Comparison of ENCODE assay signal across 8 cellular contexts in the genomic region with DNA sequence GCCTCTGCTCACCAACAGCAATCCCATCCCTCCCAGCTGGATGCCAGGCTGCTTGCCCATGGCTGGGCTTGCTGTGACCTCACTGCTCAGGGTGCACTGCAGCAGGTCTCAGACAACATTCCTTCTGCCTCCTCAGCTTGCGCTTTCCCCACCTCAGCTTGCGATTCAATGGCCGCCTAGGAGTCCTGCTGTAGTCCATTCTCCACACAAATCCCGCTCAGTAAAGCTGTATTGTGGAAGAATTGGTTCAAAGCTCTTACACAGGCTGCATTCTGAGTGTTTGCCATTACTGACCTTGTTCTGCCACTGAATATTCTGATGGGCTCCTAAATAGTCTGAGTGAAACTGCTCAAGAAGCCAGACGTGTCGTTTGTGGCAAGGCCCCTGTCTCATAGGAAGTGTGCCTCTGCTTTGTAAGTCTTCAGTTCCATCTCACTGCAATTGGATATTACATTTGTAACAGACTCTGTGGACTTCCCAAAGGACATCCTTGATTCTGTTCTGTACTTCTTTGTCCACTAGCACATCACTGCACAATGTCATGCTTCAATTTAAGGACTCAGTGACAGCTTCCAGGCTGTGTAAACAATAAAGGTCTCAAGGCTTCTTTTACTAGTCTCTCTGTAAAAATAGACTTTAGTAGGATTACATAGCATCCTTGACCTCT. TPM values are rescaled to one million over a fixed set of nuclear protein-coding genes. Genes with fewer than 3 reads are reported as not detected.
DNase-seq lines count a peak whose midpoint lies in the region; ATAC-seq and TF ChIP-seq lines count a peak whose summit lies in the region.

No MANE protein-coding gene starts in this region.

- WGBS in smooth muscle cell (ENCODE audit: low lambda C conversion rate): 40% methylated on average over 6 of the region's 6 CpGs

- DNase-seq in Panc1 (ENCODE audit: low read depth, low spot score): no peak
- DNase-seq in left ventricle myocardium inferior: no peak
- no peak for DNase-seq in smooth muscle cell (lab: John Stamatoyannopoulos, UW; ENCODE audit: unreplicated experiment)
- no peak for DNase-seq in DMS153 (lab: John Stamatoyannopoulos, UW)
- DNase-seq in SKM-1 treated with dmso at 0.1 percent for 144 hours (lab: John Stamatoyannopoulos, UW; ENCODE audit: unreplicated experiment): no peak
- DNase-seq in ACHN: no peak

- H3K27ac ChIP-seq in Panc1 (ENCODE audit: low read length) (no peak overlapping the region), left ventricle myocardium inferior (replicated peaks) (peak overlapping the region; percentile 62), smooth muscle cell (ENCODE audit: low read depth) (peak overlapping the region; percentile 65)

- no peaks in the 10 kb centered on the region for H3K27me3 ChIP-seq in Panc1 (ENCODE audit: control insufficient read depth, insufficient read depth, low read length)
- H3K27me3 ChIP-seq in left ventricle myocardium inferior (ENCODE audit: low read depth): no peaks in the 10 kb centered on the region
- H3K27me3 ChIP-seq in smooth muscle cell (ENCODE audit: low read depth): no peaks in the 10 kb centered on the region

- peak overlapping the region; percentile 57 for H3K4me2 ChIP-seq in smooth muscle cell

- no peak overlapping the region for H3K9ac ChIP-seq in smooth muscle cell (ENCODE audit: low read depth)

- H3K36me3 ChIP-seq in Panc1 (ENCODE audit: control insufficient read depth, insufficient read depth, low read length): no peaks in the 10 kb centered on the region
- H3K36me3 ChIP-seq in left ventricle myocardium inferior: peaks cover 15% of the 10 kb centered on the region
- peaks cover 7% of the 10 kb centered on the region for H3K36me3 ChIP-seq in smooth muscle cell (ENCODE audit: low read depth)

- intact Hi-C loops in Panc1 (cut with micrococcal nuclease; ENCODE audit: unreplicated experiment): no loop called here
- intact Hi-C loops in left ventricle myocardium inferior (cut with micrococcal nuclease): no loop called here

- TF ChIP-seq CTCF in Panc1 (IDR thresholded peaks at IDR 0.05): no peak
- TF ChIP-seq CTCF in left ventricle myocardium inferior (IDR thresholded peaks at IDR 0.05; ENCODE audit: borderline replicate concordance): no peak
- no peak for TF ChIP-seq CTCF in smooth muscle cell (IDR thresholded peaks at IDR 0.05; ENCODE audit: borderline replicate concordance, insufficient read depth, poor library complexity, severe bottlenecking)

- BruUV-seq in Panc1 (replicated peaks; lab: Mats Ljungman, UMichigan): no TSS peak

- H3F3A ChIP-seq in smooth muscle cell (ENCODE audit: low read depth): peaks cover 17% of the 10 kb centered on the region

- peaks cover 19% of the 10 kb centered on the region for H4K20me1 ChIP-seq in smooth muscle cell (ENCODE audit: low read depth)

- CTCF ChIA-PET in Panc1 (lab: Charles Lee): interaction anchor here (0.6 kb wide), 1 partner anchor 59 kb away, joined by 6 read pairs; no protein-coding TSS in a partner anchor

- H3K4me3 ChIP-seq in Panc1 (ENCODE audit: low read depth in 2 of 2, low read length in 2 of 2) (no peak overlapping the region), left ventricle myocardium inferior (no peak overlapping the region), smooth muscle cell (no peak overlapping the region)

- H2AFZ ChIP-seq in smooth muscle cell (ENCODE audit: low read depth): no peak overlapping the region

- POLR2A ChIA-PET in Panc1 (lab: Charles Lee): no interaction called here

- H3K9me3 ChIP-seq in Panc1 (ENCODE audit: control insufficient read depth, insufficient read depth, low read depth, low read length): no peaks in the 10 kb centered on the region
- no peaks in the 10 kb centered on the region for H3K9me3 ChIP-seq in left ventricle myocardium inferior (replicated peaks)
- H3K9me3 ChIP-seq in smooth muscle cell (replicated peaks; ENCODE audit: low read depth): no peaks in the 10 kb centered on the region

- ATAC-seq in GM19328 (IDR thresholded peaks at IDR 0.05; ENCODE audit: unreplicated experiment) (peak; percentile 47), Panc1 (peak; percentile 62; the same call in 1 of the 2 replicates), HG02840 (IDR thresholded peaks at IDR 0.05; ENCODE audit: low FRiP score, unreplicated experiment) (no peak)

- H3K79me2 ChIP-seq in smooth muscle cell (ENCODE audit: low read depth): peaks cover 15% of the 10 kb centered on the region

- in situ Hi-C loops in Panc1 (cut with HindIII; ENCODE audit: low pct_unique_long_range_greater_than_20kb, low sequenced_read_pairs): no loop called here
- in situ Hi-C loops in ACHN (cut with HindIII; ENCODE audit: low pct_ligation_motif_present, low pct_unique_long_range_greater_than_20kb, low sequenced_read_pairs): no loop called here

- peaks cover 13% of the 10 kb centered on the region for H3K4me1 ChIP-seq in Panc1 (ENCODE audit: control insufficient read depth, insufficient read depth, low read length)
- peaks cover 17% of the 10 kb centered on the region for H3K4me1 ChIP-seq in left ventricle myocardium inferior
- peaks cover 22% of the 10 kb centered on the region for H3K4me1 ChIP-seq in smooth muscle cell (ENCODE audit: low read depth)

RNA-seq across cellular contexts. Expression of a gene that starts 49.8 kb away (rescaled TPM):
- total RNA-seq in Panc1 (2021; ENCODE audit: unreplicated experiment): 34.3 TPM
- polyA plus RNA-seq in Panc1 (2012; ENCODE audit: insufficient read length): 10.7 TPM
- total RNA-seq in left ventricle myocardium inferior: 46.9 TPM
- total RNA-seq in smooth muscle cell: 35.1 and 37.3 TPM in 2 replicates
- 9.9 and 12.4 TPM in 2 replicates for polyA plus RNA-seq in smooth muscle cell
